In the genomic region with DNA sequence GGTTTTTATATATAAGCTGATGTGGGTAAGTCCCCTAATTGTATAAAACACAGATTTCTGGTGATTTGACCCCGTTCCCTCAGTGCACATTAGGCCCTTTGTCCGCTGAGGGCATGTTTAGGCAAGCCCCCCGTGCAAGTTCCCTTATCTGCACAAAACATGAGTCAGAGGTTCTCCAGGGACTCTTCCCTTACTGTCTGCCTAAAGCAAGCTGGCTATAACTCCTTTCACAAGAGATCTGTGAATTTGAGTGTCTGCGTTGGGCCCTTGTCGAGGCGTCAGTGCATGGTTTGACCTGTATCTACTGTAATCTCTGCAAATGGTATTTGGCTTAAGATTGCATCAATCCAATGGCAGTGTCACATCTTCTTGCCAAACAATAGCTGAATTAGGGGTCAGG, we compare ENCODE assay signal across 18 cellular contexts.
DNase-seq lines count a peak whose midpoint lies in the region; ATAC-seq and TF ChIP-seq lines count a peak whose summit lies in the region.
"Had no signal": no experiment of that assay in that cellular context is flagged by ENCODE, and none has a peak within 500 bp of the region (broad histone marks: within the 10 kb centered on the region; RNA-seq: fewer than 3 reads in every experiment).

No MANE protein-coding gene starts in this region.

- H3K36me3 ChIP-seq in A673 (ENCODE audit: insufficient read depth, low read length, poor library complexity, severe bottlenecking), result no peaks in the 10 kb centered on the region
- H3K36me3 ChIP-seq: vagina had no signal

- no peak overlapping the region for H3K27ac Mint-ChIP-seq in naive thymus-derived CD8-positive, alpha-beta T cell
- H3K27ac Mint-ChIP-seq: CD8-positive, alpha-beta T cell; memory B cell; nephron had no signal

- peak; percentile 50 for DNase-seq in A673 (ENCODE audit: low spot score)
- DNase-seq in KBM-7, result peak; percentile 9
- peak; percentile 34 for DNase-seq in RWPE1 (ENCODE audit: low spot score)
- DNase-seq in fibroblast of pulmonary artery (ENCODE audit: low read depth), result peak; percentile 11
- no peak for DNase-seq in NCI-H1436 treated with DMSO at 0.1 percent for 48 hours (lab: John Stamatoyannopoulos, UW)
- DNase-seq in naive thymus-derived CD8-positive, alpha-beta T cell, result no peak
- no peak for DNase-seq in activated naive CD4-positive, alpha-beta T cell treated with anti-CD3 and anti-CD28 coated beads, Interleukin-2, amount 50 U/mL, for 16 hours
- DNase-seq: caudate nucleus; CD8-positive, alpha-beta T cell; effector CD4-positive, alpha-beta T cell; NCI-H1048; psoas muscle; SHP77 treated with DMSO at 0.1 percent for 48 hours; stimulated activated CD4-positive, alpha-beta T cell treated with anti-CD3 and anti-CD28 coated beads, Interleukin-4, amount 100 ng/mL, for 4 hours had no signal

- no peak for TF ChIP-seq CTCF in A673 (conservative IDR thresholded peaks at IDR 0.05; ENCODE audit: low read depth, low read length)
- no peak for TF ChIP-seq CTCF in RWPE1 (conservative IDR thresholded peaks at IDR 0.05; ENCODE audit: low read depth)
- TF ChIP-seq CTCF in fibroblast of pulmonary artery (IDR thresholded peaks at IDR 0.05; ENCODE audit: low read length, missing control alignments), result no peak

- H3K4me1 ChIP-seq in A673 (ENCODE audit: insufficient read depth, low read length, poor library complexity, severe bottlenecking), result no peaks in the 10 kb centered on the region
- H3K4me1 ChIP-seq: psoas muscle, vagina had no signal

- POLR2A ChIA-PET in A673 (lab: Charles Lee; ENCODE audit: low non-redundant PET) (no interaction called here), RWPE1 (lab: Yijun Ruan, JAX; ENCODE audit: low non-redundant PET) (no interaction called here)
- POLR2A ChIA-PET in naive thymus-derived CD8-positive, alpha-beta T cell (lab: Charles Lee), result no interaction called here

- H3K9me3 ChIP-seq in A673 (ENCODE audit: low read depth, low read length, poor library complexity, severe bottlenecking), result no peaks in the 10 kb centered on the region
- H3K9me3 ChIP-seq: psoas muscle, vagina had no signal

- in situ Hi-C loops in KBM-7 (cut with MboI; ENCODE audit: low pct_unique_long_range_greater_than_20kb, low sequenced_read_pairs), result no loop called here

- no peak for ATAC-seq in GM21825 (IDR thresholded peaks at IDR 0.05; ENCODE audit: unreplicated experiment)
- no peak for ATAC-seq in naive thymus-derived CD8-positive, alpha-beta T cell
- ATAC-seq: CD8-positive, alpha-beta T cell; psoas muscle had no signal

- CTCF ChIA-PET in A673 (lab: Charles Lee) (no interaction called here), RWPE1 (lab: Yijun Ruan, JAX) (interaction anchor here (0.5 to 0.6 kb wide), 3 partner anchors 57 to 1312 kb away, joined by 4 to 6 read pairs (median 6); no protein-coding TSS in a partner anchor)

- BruUV-seq in A673 (replicated peaks; lab: Mats Ljungman, UMichigan), result no TSS peak

- H3K27me3 ChIP-seq in A673 (replicated peaks; ENCODE audit: insufficient read depth, low read depth, low read length, poor library complexity), result no peaks in the 10 kb centered on the region
- H3K27me3 ChIP-seq: vagina had no signal

- H3K4me3 Mint-ChIP-seq in naive thymus-derived CD8-positive, alpha-beta T cell, result no peak overlapping the region
- H3K4me3 Mint-ChIP-seq: CD8-positive, alpha-beta T cell; memory B cell; nephron had no signal

- intact Hi-C loops in A673 (cut with micrococcal nuclease; ENCODE audit: unreplicated experiment), result no loop called here

- peaks cover 0 to 41% (median 20%) of the 10 kb centered on the region in 9 donors for H3K9me3 Mint-ChIP-seq in naive thymus-derived CD8-positive, alpha-beta T cell

- H3K36me3 Mint-ChIP-seq in naive thymus-derived CD8-positive, alpha-beta T cell, result no peaks in the 10 kb centered on the region
- H3K36me3 Mint-ChIP-seq: CD8-positive, alpha-beta T cell; memory B cell had no signal

- no peaks in the 10 kb centered on the region for H3K27me3 Mint-ChIP-seq in naive thymus-derived CD8-positive, alpha-beta T cell
- H3K27me3 Mint-ChIP-seq: memory B cell had no signal

- H3K27ac ChIP-seq in A673 (ENCODE audit: low read depth, low read length, poor library complexity, severe bottlenecking) (no peak overlapping the region), RWPE1 (no peak overlapping the region)
- H3K27ac ChIP-seq: psoas muscle, vagina had no signal

- H3K4me3 ChIP-seq in A673 (ENCODE audit: low read depth, low read length, poor library complexity, severe bottlenecking), result no peak overlapping the region
- H3K4me3 ChIP-seq in fibroblast of pulmonary artery (replicated peaks; ENCODE audit: low read depth, low read length), result no peak overlapping the region
- H3K4me3 ChIP-seq: psoas muscle, vagina had no signal

- H3K4me1 Mint-ChIP-seq in naive thymus-derived CD8-positive, alpha-beta T cell, result no peaks in the 10 kb centered on the region
- H3K4me1 Mint-ChIP-seq: memory B cell, nephron had no signal

Comparison
In these comparisons a context has a peak if more than half of its experiments do, and no peak if none do; other contexts are left out.
1. DNase-seq: peak in A673 (single experiment), KBM-7 (single experiment), RWPE1 (single experiment) and fibroblast of pulmonary artery (single experiment); none in NCI-H1436 treated with DMSO at 0.1 percent for 48 hours (single experiment), naive thymus-derived CD8-positive, alpha-beta T cell (0 of 10) and activated naive CD4-positive, alpha-beta T cell treated with anti-CD3 and anti-CD28 coated beads, Interleukin-2, amount 50 U/mL, for 16 hours (single experiment).